Comparison of ENCODE assay signal across 9 cellular contexts in the genomic region with DNA sequence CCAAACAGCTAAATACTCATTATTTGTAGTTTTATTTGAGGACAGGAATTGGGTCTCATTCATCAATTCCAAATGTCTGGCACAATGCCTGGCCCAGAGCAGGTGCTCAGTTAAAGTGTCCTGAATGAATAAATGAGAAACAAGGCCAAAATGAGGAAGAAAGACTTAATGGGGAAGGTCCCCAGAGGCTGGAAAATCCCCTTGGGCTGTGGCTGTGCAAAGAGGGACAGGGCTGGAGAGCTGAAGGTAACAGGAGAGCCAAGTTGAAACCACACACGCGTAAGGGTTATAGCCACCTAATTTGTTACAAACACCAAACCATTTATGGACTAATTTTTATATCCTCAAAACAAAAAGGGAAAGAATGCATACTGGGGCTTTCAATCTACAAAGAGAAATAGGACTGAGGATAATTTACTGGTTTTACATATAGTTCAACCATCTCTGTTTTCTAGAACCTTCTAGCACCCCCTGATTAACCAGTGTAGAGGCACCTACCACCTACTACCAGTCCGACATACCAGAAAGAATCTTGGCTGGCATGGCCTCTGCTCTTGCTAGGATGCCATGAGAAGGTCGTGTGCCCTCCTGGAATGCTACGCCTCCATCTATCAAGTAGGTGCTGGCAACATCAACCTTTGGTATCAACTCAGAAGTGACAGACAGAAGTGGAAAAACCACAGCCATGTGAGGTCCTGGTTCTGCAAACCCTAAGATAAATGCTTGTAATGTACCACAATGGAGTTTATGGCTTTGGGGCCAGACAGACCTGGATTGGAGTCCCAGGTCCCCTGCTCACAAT. TPM values are rescaled to one million over a fixed set of nuclear protein-coding genes. Genes with fewer than 3 reads are reported as not detected.
DNase-seq lines count a peak whose midpoint lies in the region; TF ChIP-seq lines count a peak whose summit lies in the region.
"Had no signal": no experiment of that assay in that cellular context is flagged by ENCODE, and none has a peak within 500 bp of the region (broad histone marks: within the 10 kb centered on the region; RNA-seq: fewer than 3 reads in every experiment).

No MANE protein-coding gene starts in this region.

- H3K27ac Mint-ChIP-seq in activated CD4-positive, alpha-beta T cell treated with anti-CD3 and anti-CD28 coated beads, Interleukin-2, amount 10 ng/mL, durations not matched to agents 24 days and 14 days: peak overlapping the region; percentile 92

- H3K36me3 ChIP-seq in right atrium auricular region (peaks cover 28% of the 10 kb centered on the region), tibial artery (peaks cover 0 to 6% (median 0%) of the 10 kb centered on the region in 3 donors)

- peak; percentile 69 for DNase-seq in activated CD4-positive, alpha-beta T cell treated with anti-CD3 and anti-CD28 coated beads, Interleukin-2, amount 10 ng/mL, durations not matched to agents 24 days and 14 days
- no peak for DNase-seq in activated CD4-positive, alpha-beta T cell treated with anti-CD3 and anti-CD28 coated beads for 4 hours
- DNase-seq in RWPE1 (ENCODE audit: low spot score) (no peak), right atrium auricular region (ENCODE audit: low spot score) (no peak), tibial artery (no peak), cortex of kidney (lab: John Stamatoyannopoulos, UW) (no peak), GOT3 (lab: John Stamatoyannopoulos, UW) (no peak), AG08396 (ENCODE audit: low spot score) (no peak)
- DNase-seq: NCI-H1930 had no signal

- TF ChIP-seq CTCF in RWPE1 (conservative IDR thresholded peaks at IDR 0.05; ENCODE audit: low read depth) (no peak), right atrium auricular region (IDR thresholded peaks at IDR 0.05) (no peak), tibial artery (IDR thresholded peaks at IDR 0.05) (no peak)

- H3K9me3 ChIP-seq in right atrium auricular region (no peaks in the 10 kb centered on the region), tibial artery (no peaks in the 10 kb centered on the region)

- H3K27me3 ChIP-seq in right atrium auricular region: no peaks in the 10 kb centered on the region
- no peaks in the 10 kb centered on the region for H3K27me3 ChIP-seq in tibial artery

- no peak overlapping the region for H3K4me3 ChIP-seq in right atrium auricular region
- no peak overlapping the region for H3K4me3 ChIP-seq in tibial artery

- peak overlapping the region; percentile 89 for H3K27ac ChIP-seq in RWPE1
- peak overlapping the region; percentile 85 to 87 for H3K27ac ChIP-seq in right atrium auricular region
- peak overlapping the region; percentile 95 for H3K27ac ChIP-seq in tibial artery

- peak overlapping the region; percentile 70 for H3K4me3 Mint-ChIP-seq in activated CD4-positive, alpha-beta T cell treated with anti-CD3 and anti-CD28 coated beads, Interleukin-2, amount 10 ng/mL, durations not matched to agents 24 days and 14 days

- no peaks in the 10 kb centered on the region for H3K9me3 Mint-ChIP-seq in activated CD4-positive, alpha-beta T cell treated with anti-CD3 and anti-CD28 coated beads, Interleukin-2, amount 10 ng/mL, durations not matched to agents 24 days and 14 days

- CTCF ChIA-PET in RWPE1 (lab: Yijun Ruan, JAX): no interaction called here

- peaks cover 81% of the 10 kb centered on the region for H3K4me1 Mint-ChIP-seq in activated CD4-positive, alpha-beta T cell treated with anti-CD3 and anti-CD28 coated beads, Interleukin-2, amount 10 ng/mL, durations not matched to agents 24 days and 14 days

- intact Hi-C loops in activated CD4-positive, alpha-beta T cell treated with anti-CD3 and anti-CD28 coated beads, Interleukin-2, amount 10 ng/mL, durations not matched to agents 24 days and 14 days (cut with micrococcal nuclease): no loop called here
- intact Hi-C loops in tibial artery (cut with DNase I; ENCODE audit: low total_unique reads): no loop called here

- POLR2A ChIA-PET in RWPE1 (lab: Yijun Ruan, JAX; ENCODE audit: low non-redundant PET): no interaction called here

- no peaks in the 10 kb centered on the region for H3K27me3 Mint-ChIP-seq in activated CD4-positive, alpha-beta T cell treated with anti-CD3 and anti-CD28 coated beads, Interleukin-2, amount 10 ng/mL, durations not matched to agents 24 days and 14 days

- H3K4me1 ChIP-seq in right atrium auricular region (peaks cover 0 to 100% of the 10 kb centered on the region in 2 donors), tibial artery (peaks cover 5 to 98% (median 93%) of the 10 kb centered on the region in 4 donors)

- H3K36me3 Mint-ChIP-seq in activated CD4-positive, alpha-beta T cell treated with anti-CD3 and anti-CD28 coated beads, Interleukin-2, amount 10 ng/mL, durations not matched to agents 24 days and 14 days (ENCODE audit: low read depth): peaks cover 46% of the 10 kb centered on the region

RNA-seq across cellular contexts. Expression of a gene that starts 28.4 kb away (rescaled TPM):
- total RNA-seq in activated CD4-positive, alpha-beta T cell treated with anti-CD3 and anti-CD28 coated beads, Interleukin-2, amount 10 ng/mL, durations not matched to agents 24 days and 14 days: 625 and 633 TPM in 2 replicates
- total RNA-seq in right atrium auricular region: 100 to 1,000 TPM; 125 to 229 TPM
